8 cellular contexts compared by ENCODE assay signal in genomic region chrX:47234583-47234982, GRCh38.
A peak's percentile ranks its signal among the peaks of the same experiment; 100 is the strongest.
DNase-seq lines count a peak whose midpoint lies in the region; TF ChIP-seq lines count a peak whose summit lies in the region.

No MANE protein-coding gene starts in this region.

- peaks cover 13% of the 10 kb centered on the region; the same call in 1 of the 2 replicates for H3K9me3 ChIP-seq in BLaER1

- no peak overlapping the region for H3K9ac ChIP-seq in BLaER1

- H3K4me1 ChIP-seq in BLaER1 = peaks cover 14% of the 10 kb centered on the region

- DNase-seq in LNCaP clone FGC (ENCODE audit: low read depth) (no peak), choroid plexus epithelial cell (ENCODE audit: low read depth) (no peak), substantia nigra (lab: John Stamatoyannopoulos, UW) (no peak), NCI-H128 (lab: John Stamatoyannopoulos, UW; ENCODE audit: unreplicated experiment) (no peak), NCI-H748 (lab: John Stamatoyannopoulos, UW; ENCODE audit: unreplicated experiment) (no peak), GM19238 (ENCODE audit: insufficient read length, low spot score) (no peak)

- H3K27ac Mint-ChIP-seq in nephron = peak overlapping the region; percentile 91 to 99 (median 98)

- H3K4me1 Mint-ChIP-seq in nephron = peaks cover 33% of the 10 kb centered on the region

- no peaks in the 10 kb centered on the region for H3K27me3 Mint-ChIP-seq in nephron (ENCODE audit: low read depth)

- H3K27ac ChIP-seq in BLaER1 (no peak overlapping the region), substantia nigra (ENCODE audit: low read depth, low read length, poor library complexity, severe bottlenecking) (no peak overlapping the region)

- H3K4me3 ChIP-seq in BLaER1 (peak overlapping the region; percentile 73), LNCaP clone FGC (ENCODE audit: low read depth, low read length) (peak overlapping the region; percentile 67), choroid plexus epithelial cell (ENCODE audit: low read depth, low read length) (peak overlapping the region; percentile 60)

- H3K36me3 ChIP-seq in BLaER1 = peaks cover 25% of the 10 kb centered on the region

- peak overlapping the region; percentile 91 to 93 (median 92) for H3K4me3 Mint-ChIP-seq in nephron

- peak overlapping the region; percentile 45 for H3K4me2 ChIP-seq in BLaER1

- H3K9me3 Mint-ChIP-seq in nephron = no peaks in the 10 kb centered on the region

- peaks cover 44% of the 10 kb centered on the region for H4K20me1 ChIP-seq in BLaER1

- no peak for TF ChIP-seq CTCF in LNCaP clone FGC (IDR thresholded peaks at IDR 0.05; ENCODE audit: control insufficient read depth, extremely low read depth, insufficient read depth)
- no peak for TF ChIP-seq CTCF in choroid plexus epithelial cell (conservative IDR thresholded peaks at IDR 0.05; ENCODE audit: low read depth, low read length)
- no peak for TF ChIP-seq CTCF in nephron (IDR thresholded peaks at IDR 0.05; ENCODE audit: unreplicated experiment in 3 of 3)

- peaks cover 21% of the 10 kb centered on the region for H3K36me3 Mint-ChIP-seq in nephron (ENCODE audit: low read depth)

- peaks cover 74% of the 10 kb centered on the region for H3K27me3 ChIP-seq in BLaER1
